Comparison of ENCODE assay signal across 9 cellular contexts in genomic region chr5:150001660-150002493, GRCh38. TPM values are rescaled to one million over a fixed set of nuclear protein-coding genes. Genes with fewer than 3 reads are reported as not detected.
DNase-seq lines count a peak whose midpoint lies in the region; ATAC-seq and TF ChIP-seq lines count a peak whose summit lies in the region.
"Had no signal": no experiment of that assay in that cellular context is flagged by ENCODE, and none has a peak within 500 bp of the region (broad histone marks: within the 10 kb centered on the region; RNA-seq: fewer than 3 reads in every experiment).

No MANE protein-coding gene starts in this region.

- ATAC-seq in CD4-positive, alpha-beta T cell (ENCODE audit: poor library complexity), result peak; percentile 77
- ATAC-seq in HG03432 (IDR thresholded peaks at IDR 0.05; ENCODE audit: unreplicated experiment), result peak; percentile 58

- H3K4me1 Mint-ChIP-seq in CD4-positive, alpha-beta T cell (ENCODE audit: low read depth), result peaks cover 42% of the 10 kb centered on the region

- peak overlapping the region; percentile 86 for H3K4me2 ChIP-seq in OCI-LY3 (ENCODE audit: low read length)
- H3K4me2 ChIP-seq in neural cell (ENCODE audit: low read length), result peak overlapping the region; percentile 87

- H3K4me3 ChIP-seq in OCI-LY3 (ENCODE audit: low read length) (peak overlapping the region; percentile 100), neural cell (ENCODE audit: low read length) (peak overlapping the region; percentile 100), suprapubic skin (peak overlapping the region; percentile 89)

- peak; percentile 38 for TF ChIP-seq RAD21 in neural cell (conservative IDR thresholded peaks at IDR 0.05)

- H3K4me3 Mint-ChIP-seq in CD4-positive, alpha-beta T cell, result peak overlapping the region; percentile 96

- H4K20me1 ChIP-seq in OCI-LY3 (ENCODE audit: insufficient read depth, low read length), result peaks cover 12% of the 10 kb centered on the region; the same call in 1 of the 2 replicates
- H4K20me1 ChIP-seq in neural cell (ENCODE audit: insufficient read depth), result no peaks in the 10 kb centered on the region

- WGBS in suprapubic skin, result 18% methylated on average over 9 of the region's 9 CpGs

- H3K36me3 ChIP-seq in OCI-LY3 (replicated peaks; ENCODE audit: low read depth, low read length), result peaks cover 14% of the 10 kb centered on the region
- H3K36me3 ChIP-seq in neural cell (ENCODE audit: insufficient read depth, low read length), result no peaks in the 10 kb centered on the region
- peaks cover 18% of the 10 kb centered on the region for H3K36me3 ChIP-seq in suprapubic skin

- TF ChIP-seq EP300 in neural cell (conservative IDR thresholded peaks at IDR 0.05; ENCODE audit: poor library complexity, severe bottlenecking) (no peak), suprapubic skin (IDR thresholded peaks at IDR 0.05) (no peak)

- intact Hi-C loops in CD4-positive, alpha-beta T cell (cut with DNase I, micrococcal nuclease), result loop anchor here (5.0 kb wide), 3 partner anchors 40 to 450 kb away; partner anchors contain the start of genes CSNK1A1 (in 1 of the 2) and SLC26A2 (in 1 of the 2)

- H3K9me2 ChIP-seq in neural cell (ENCODE audit: insufficient read depth, low read length), result no peaks in the 10 kb centered on the region

- no peak for TF ChIP-seq POLR2A in suprapubic skin (IDR thresholded peaks at IDR 0.05)

- H3K4me1 ChIP-seq in OCI-LY3 (ENCODE audit: low read length) (peaks cover 19% of the 10 kb centered on the region), suprapubic skin (peaks cover 39% of the 10 kb centered on the region)

- H3K36me3 Mint-ChIP-seq in CD4-positive, alpha-beta T cell (ENCODE audit: low read depth), result peaks cover 44% of the 10 kb centered on the region

- CTCF ChIA-PET in CD4-positive, alpha-beta T cell (lab: Charles Lee), result interaction anchor here (0.8 to 3.1 kb wide), 3 partner anchors 9 to 42 kb away, joined by 4 to 14 read pairs (median 11); partner anchors contain the start of gene SLC26A2

- no peaks in the 10 kb centered on the region for H3K9me3 Mint-ChIP-seq in CD4-positive, alpha-beta T cell

- no peak overlapping the region for H3K27ac ChIP-seq in CD4-positive, alpha-beta T cell (ENCODE audit: low read depth, low read length)
- H3K27ac ChIP-seq in OCI-LY3 (ENCODE audit: low read length), result peak overlapping the region; percentile 78
- H3K27ac ChIP-seq in neural cell (ENCODE audit: low read length), result no peak overlapping the region
- H3K27ac ChIP-seq in suprapubic skin, result no peak overlapping the region

- H3K9ac ChIP-seq in OCI-LY3 (ENCODE audit: low read length), result peak overlapping the region; percentile 95
- peak overlapping the region; percentile 89 for H3K9ac ChIP-seq in neural cell (ENCODE audit: low read length)

- POLR2A ChIA-PET in CD4-positive, alpha-beta T cell (lab: Charles Lee), result interaction anchor here (2.6 kb wide), 1 partner anchor 42 kb away, joined by 22 read pairs; the partner anchor contains the start of gene SLC26A2

- TF ChIP-seq CTCF in CD4-positive, alpha-beta T cell (IDR thresholded peaks at IDR 0.05), result peak; percentile 70
- TF ChIP-seq CTCF in OCI-LY3 (IDR thresholded peaks at IDR 0.05; ENCODE audit: low read depth, low read length), result peak; percentile 18
- TF ChIP-seq CTCF in neural cell (IDR thresholded peaks at IDR 0.05; ENCODE audit: poor library complexity, severe bottlenecking), result peak; percentile 62
- peak; percentile 67 to 75 for TF ChIP-seq CTCF in suprapubic skin (IDR thresholded peaks at IDR 0.05)

- H3K27ac Mint-ChIP-seq in CD4-positive, alpha-beta T cell, result peak overlapping the region; percentile 76

- H3K79me2 ChIP-seq in OCI-LY3 (ENCODE audit: low read length), result peaks cover 53% of the 10 kb centered on the region
- H3K79me2 ChIP-seq in neural cell (replicated peaks; ENCODE audit: insufficient read depth, low read length), result peaks cover 29% of the 10 kb centered on the region

- H3F3A ChIP-seq in neural cell (ENCODE audit: insufficient read depth, low read length, poor library complexity, severe bottlenecking), result no peaks in the 10 kb centered on the region

- no peaks in the 10 kb centered on the region for H3K27me3 Mint-ChIP-seq in CD4-positive, alpha-beta T cell

- H2AFZ ChIP-seq in OCI-LY3 (ENCODE audit: low read depth, low read length) (no peak overlapping the region), neural cell (ENCODE audit: low read depth, low read length) (no peak overlapping the region)

- H3K27me3 ChIP-seq in CD4-positive, alpha-beta T cell (ENCODE audit: control insufficient read depth, insufficient read depth, low read length), result no peaks in the 10 kb centered on the region
- H3K27me3 ChIP-seq in OCI-LY3 (ENCODE audit: low read depth, low read length), result no peaks in the 10 kb centered on the region
- H3K27me3 ChIP-seq in neural cell (ENCODE audit: insufficient read depth, low read depth, low read length), result no peaks in the 10 kb centered on the region
- H3K27me3 ChIP-seq in suprapubic skin, result no peaks in the 10 kb centered on the region

- no peaks in the 10 kb centered on the region for H3K9me3 ChIP-seq in CD4-positive, alpha-beta T cell (ENCODE audit: control insufficient read depth, low read length)
- H3K9me3 ChIP-seq in OCI-LY3 (ENCODE audit: insufficient read depth, low read length) (no peaks in the 10 kb centered on the region), neural cell (ENCODE audit: low read length) (no peaks in the 10 kb centered on the region), suprapubic skin (no peaks in the 10 kb centered on the region)

- DNase-seq in CD4-positive, alpha-beta T cell, result peak; percentile 30 to 55 (median 45)
- DNase-seq in GM19238 (ENCODE audit: insufficient read length, low spot score) (peak; percentile 49), activated T-cell treated with anti-CD3 and anti-CD28 coated beads for 4 hours (peak; percentile 36), fibroblast of gingiva (ENCODE audit: low read depth) (peak; percentile 75), suprapubic skin (ENCODE audit: low spot score in 2 of 2) (peak in 1 of 2 donors; percentile 71)

TF ChIP-seq in neural cell, 6 proteins besides CTCF, POLR2A, EP300 and RAD21:
- TF ChIP-seq POLR2AphosphoS5 (IDR thresholded peaks at IDR 0.05) (no peak), EZH2 (IDR thresholded peaks at IDR 0.05; ENCODE audit: borderline replicate concordance, insufficient read depth, low read length, poor library complexity, severe bottlenecking) (no peak), SMC3 (conservative IDR thresholded peaks at IDR 0.05; ENCODE audit: poor library complexity) (peak; percentile 36), MXI1 (conservative IDR thresholded peaks at IDR 0.05; ENCODE audit: poor library complexity, severe bottlenecking) (no peak), REST (IDR thresholded peaks at IDR 0.05; ENCODE audit: borderline replicate concordance) (no peak), TAF1 (IDR thresholded peaks at IDR 0.05; ENCODE audit: low read depth) (no peak)

RNA-seq across cellular contexts. Expression of gene HMGXB3, which starts 1.3 kb away (rescaled TPM):
- total RNA-seq in CD4-positive, alpha-beta T cell, result 10 to 100 TPM; 27.4 to 29.3 TPM
- polyA plus RNA-seq in neural cell, result 66.6 and 68.4 TPM in 2 replicates
- 50.2 TPM in 2 replicates for polyA minus RNA-seq in neural cell
- 10 to 100 TPM; 28.8 to 59.3 (median 31.4) TPM for total RNA-seq in suprapubic skin

RNA-seq across cellular contexts. Expression of gene TIGD6, which starts 1.4 kb away (rescaled TPM):
- 1 to 10 TPM; 1.0 to 1.4 TPM for total RNA-seq in CD4-positive, alpha-beta T cell
- 3.0 and 6.5 TPM in 2 replicates for polyA plus RNA-seq in neural cell
- polyA minus RNA-seq in neural cell, result 8.8 and 9.4 TPM in 2 replicates
- total RNA-seq in suprapubic skin, result 1 to 10 TPM; 3.5 to 6.0 (median 4.5) TPM

RNA-seq across cellular contexts. Expression of gene SLC26A2, which starts 41.3 kb away (rescaled TPM):
- total RNA-seq in CD4-positive, alpha-beta T cell, result 1 to 10 TPM; 2.8 to 4.2 TPM
- 5.3 and 5.4 TPM in 2 replicates for polyA plus RNA-seq in neural cell
- polyA minus RNA-seq in neural cell, result 22.4 and 25.2 TPM in 2 replicates
- 10 to 100 TPM; 29.9 to 62.2 (median 46.0) TPM for total RNA-seq in suprapubic skin

RNA-seq across cellular contexts. Expression of gene PDE6A, which starts 57.3 kb away (rescaled TPM):
- total RNA-seq in CD4-positive, alpha-beta T cell, result not detected
- not detected in 2 replicates for polyA plus RNA-seq in neural cell
- polyA minus RNA-seq in neural cell, result not detected in 2 replicates
- total RNA-seq in suprapubic skin, result 1 to 10 TPM in 3 of 4 donors, under 1 TPM in 1; 0.17 to 2.9 (median 1.3) TPM
- total RNA-seq: glomerular endothelial cell had no signal

Comparison
In these comparisons a context has a peak if more than half of its experiments do, and no peak if none do; other contexts are left out.
1. CTCF ChIP-seq: peak in every context shown above with its lines; median percentile 71 in suprapubic skin; 70 in CD4-positive, alpha-beta T cell; 62 in neural cell; 18 in OCI-LY3.
2. RNA of gene SLC26A2, which starts 41.3 kb away (total RNA-seq): 29.9 to 62.2 TPM in suprapubic skin; 2.8 to 4.2 TPM in CD4-positive, alpha-beta T cell; every median in the first group is over 4 times any median in the second.
3. Peak in every context shown above with its lines, with median percentiles within 50 percentile points of each other: H3K4me3 ChIP-seq.